Comparison of ENCODE assay signal across 19 cellular contexts in the genomic region with DNA sequence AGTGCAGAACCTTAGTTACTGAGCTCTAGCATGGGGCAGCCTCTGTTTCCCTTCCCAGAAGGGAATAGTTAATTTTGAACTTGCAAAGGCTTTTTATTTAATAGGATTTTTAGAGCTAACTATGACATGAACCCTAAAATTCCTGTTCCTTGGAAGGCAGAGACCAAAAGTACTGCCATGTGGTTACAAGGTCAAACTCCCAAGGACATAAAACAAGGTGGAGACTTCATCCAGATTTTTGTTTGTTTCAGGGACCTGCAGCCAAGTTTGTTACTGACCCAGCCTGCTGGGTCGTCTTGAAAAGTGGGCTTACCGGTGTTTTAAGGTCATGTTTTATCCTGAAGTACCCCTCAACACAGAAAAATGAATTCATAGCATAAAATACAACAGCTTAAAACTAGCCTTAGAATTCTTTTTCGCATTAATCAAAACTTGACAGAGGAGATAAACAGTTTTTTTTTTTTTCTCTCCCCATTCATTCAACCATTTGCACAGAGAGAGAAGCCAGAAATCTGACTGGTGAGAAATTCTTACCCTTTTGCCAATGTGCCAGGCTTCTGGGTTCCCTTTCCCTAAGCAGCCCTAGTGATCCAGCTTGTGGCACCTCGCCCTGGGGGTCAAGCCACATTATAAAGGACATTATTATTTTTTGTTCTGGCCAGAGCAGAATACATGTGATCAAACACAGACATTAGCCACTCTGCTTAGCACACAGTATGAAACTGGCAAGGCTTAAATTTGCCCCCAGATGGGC.
"Had no signal": no experiment of that assay in that cellular context is flagged by ENCODE, and none has a peak within 500 bp of the region (broad histone marks: within the 10 kb centered on the region; RNA-seq: fewer than 3 reads in every experiment).

No MANE protein-coding gene starts in this region.

- ATAC-seq: activated CD8-positive, alpha-beta T cell treated with anti-CD3 and anti-CD28 coated beads, Interleukin-2, amount 10 ng/mL, durations not matched to agents 7 days and 5 days; activated T-cell treated with anti-CD3 and anti-CD28 coated beads, Interleukin-2, amount 50 U/mL, for 4 hours; left colon; stimulated activated naive B cell treated with anti-CD40 and anti-IgM and Interleukin-4, amounts not matched to agents 10 μg/mL and 1 μg/mL and 100 μg/mL, for 72 hours; T-cell had no signal

- H3K4me3 ChIP-seq: ascending aorta, esophagus squamous epithelium, hepatocyte, lung, spleen had no signal

- H3K4me3 Mint-ChIP-seq: activated CD4-positive, alpha-beta T cell treated with anti-CD3 and anti-CD28 coated beads, Interleukin-2, amount 10 ng/mL, durations not matched to agents 24 days and 14 days; activated CD8-positive, alpha-beta T cell treated with anti-CD3 and anti-CD28 coated beads, Interleukin-2, amount 10 ng/mL, durations not matched to agents 7 days and 5 days; activated naive CD4-positive, alpha-beta T cell treated with anti-CD3 and anti-CD28 coated beads, Interleukin-2, amount 10 ng/mL, durations not matched to agents 7 days and 5 days; activated T-cell treated with anti-CD3 and anti-CD28 coated beads, Interleukin-2, amount 50 U/mL, for 4 hours; dendritic cell treated with granulocyte-macrophage colony-stimulating factor and Interleukin-4, amounts not matched to agents 40 ng/mL and 50 ng/mL, for 4 days; neural crest cell; stimulated activated naive B cell treated with anti-CD40 and anti-IgM and Interleukin-4, amounts not matched to agents 10 μg/mL and 1 μg/mL and 100 μg/mL, for 72 hours; T-cell had no signal

- H3K27me3 ChIP-seq: ascending aorta had no signal

- H3K4me1 Mint-ChIP-seq: stimulated activated naive B cell treated with anti-CD40 and anti-IgM and Interleukin-4, amounts not matched to agents 10 μg/mL and 1 μg/mL and 100 μg/mL, for 72 hours; T-cell had no signal

- DNase-seq: activated CD4-positive, alpha-beta T cell treated with anti-CD3 and anti-CD28 coated beads, Interleukin-2, amount 10 ng/mL, durations not matched to agents 24 days and 14 days; activated CD4-positive, CD25-positive, alpha-beta regulatory T cell; activated CD8-positive, alpha-beta T cell treated with anti-CD3 and anti-CD28 coated beads, Interleukin-2, amount 10 ng/mL, durations not matched to agents 7 days and 5 days; activated naive CD4-positive, alpha-beta T cell treated with anti-CD3 and anti-CD28 coated beads, Interleukin-2, amount 10 ng/mL, durations not matched to agents 7 days and 5 days; activated T-cell treated with anti-CD3 and anti-CD28 coated beads, Interleukin-2, amount 50 U/mL, for 4 hours; effector CD8-positive, alpha-beta T cell; esophagus squamous epithelium; left colon; SK-N-SH; spleen; stimulated activated naive B cell treated with anti-CD40 and anti-IgM and Interleukin-4, amounts not matched to agents 10 μg/mL and 1 μg/mL and 100 μg/mL, for 72 hours; T-cell; T-helper 9 cell; trophoblast cell had no signal

- H3K36me3 Mint-ChIP-seq: activated naive CD4-positive, alpha-beta T cell treated with anti-CD3 and anti-CD28 coated beads, Interleukin-2, amount 10 ng/mL, durations not matched to agents 7 days and 5 days; stimulated activated naive B cell treated with anti-CD40 and anti-IgM and Interleukin-4, amounts not matched to agents 10 μg/mL and 1 μg/mL and 100 μg/mL, for 72 hours; T-cell had no signal

- H3K9me3 ChIP-seq: ascending aorta, SK-N-SH had no signal

- H3K27ac ChIP-seq: ascending aorta, hepatocyte, spleen had no signal

- H3K9me3 Mint-ChIP-seq: activated CD4-positive, alpha-beta T cell treated with anti-CD3 and anti-CD28 coated beads, Interleukin-2, amount 10 ng/mL, durations not matched to agents 24 days and 14 days; activated T-cell treated with anti-CD3 and anti-CD28 coated beads, Interleukin-2, amount 50 U/mL, for 4 hours; dendritic cell treated with granulocyte-macrophage colony-stimulating factor and Interleukin-4, amounts not matched to agents 40 ng/mL and 50 ng/mL, for 4 days; stimulated activated naive B cell treated with anti-CD40 and anti-IgM and Interleukin-4, amounts not matched to agents 10 μg/mL and 1 μg/mL and 100 μg/mL, for 72 hours; T-cell had no signal

- H3K36me3 ChIP-seq: ascending aorta, esophagus squamous epithelium, spleen had no signal

- H3K27ac Mint-ChIP-seq: activated CD4-positive, alpha-beta T cell treated with anti-CD3 and anti-CD28 coated beads, Interleukin-2, amount 10 ng/mL, durations not matched to agents 24 days and 14 days; activated CD8-positive, alpha-beta T cell treated with anti-CD3 and anti-CD28 coated beads, Interleukin-2, amount 10 ng/mL, durations not matched to agents 7 days and 5 days; activated naive CD4-positive, alpha-beta T cell treated with anti-CD3 and anti-CD28 coated beads, Interleukin-2, amount 10 ng/mL, durations not matched to agents 7 days and 5 days; dendritic cell treated with granulocyte-macrophage colony-stimulating factor and Interleukin-4, amounts not matched to agents 40 ng/mL and 50 ng/mL, for 4 days; stimulated activated naive B cell treated with anti-CD40 and anti-IgM and Interleukin-4, amounts not matched to agents 10 μg/mL and 1 μg/mL and 100 μg/mL, for 72 hours; T-cell had no signal
